Comparison of ENCODE assay signal across 23 cellular contexts in the genomic region with DNA sequence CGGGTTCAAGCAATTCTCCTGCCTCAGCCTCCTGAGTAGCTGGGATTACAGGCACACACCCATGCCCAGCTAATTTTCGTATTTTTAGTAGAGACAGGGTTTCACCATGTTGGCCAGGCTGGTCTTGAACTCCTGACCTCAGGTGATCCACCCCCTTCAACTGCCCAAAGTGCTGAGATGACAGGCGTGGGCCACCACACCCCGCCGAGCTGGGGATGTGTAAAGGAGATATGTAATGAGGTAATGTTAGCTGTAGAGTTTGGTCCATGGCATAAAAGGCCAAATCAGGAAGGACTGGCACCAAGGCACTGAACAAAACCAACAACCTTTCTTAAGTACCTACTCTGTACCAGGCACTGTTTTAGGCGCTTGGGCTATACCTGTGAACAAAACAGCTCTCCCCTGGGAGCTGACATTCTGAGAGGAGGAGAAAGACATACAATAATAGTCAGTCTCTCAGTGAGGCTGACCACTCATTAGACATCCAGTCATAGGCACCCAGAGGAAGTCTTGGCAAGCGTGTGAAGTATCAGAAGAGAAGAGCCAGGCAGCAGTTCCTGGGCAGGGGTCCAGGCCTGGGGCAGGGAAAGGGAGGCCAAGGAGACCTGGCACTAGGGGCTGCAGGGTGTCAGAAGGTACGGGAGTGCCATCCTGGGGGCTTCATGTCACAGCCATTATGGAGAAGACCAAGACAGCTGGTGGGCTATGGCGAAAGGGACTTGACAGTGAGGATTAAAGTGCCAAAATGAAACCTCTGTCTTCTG.
"Had no signal": no experiment of that assay in that cellular context is flagged by ENCODE, and none has a peak within 500 bp of the region (broad histone marks: within the 10 kb centered on the region; RNA-seq: fewer than 3 reads in every experiment).

No MANE protein-coding gene starts in this region.

- H3K36me3 Mint-ChIP-seq: activated naive CD4-positive, alpha-beta T cell treated with anti-CD3 and anti-CD28 coated beads, Interleukin-2, amount 50 U/mL, for 24 hours; IgD-negative memory B cell had no signal

- H3K27ac ChIP-seq: breast epithelium, KMS-11, SJCRH30 had no signal

- H3K4me3 Mint-ChIP-seq: activated CD8-positive, alpha-beta T cell treated with anti-CD3 and anti-CD28 coated beads, Interleukin-2, amount 10 ng/mL, durations not matched to agents 7 days and 5 days; activated naive CD4-positive, alpha-beta T cell treated with anti-CD3 and anti-CD28 coated beads, Interleukin-2, amount 50 U/mL, for 24 hours; activated T-cell treated with anti-CD3 and anti-CD28 coated beads, Interleukin-2, amount 50 U/mL, for 24 hours; activated T-helper 1 cell treated with anti-CD3 and anti-CD28 coated beads, Interleukin-12 subunit alpha, Interleukin-12 subunit beta, Interleukin-2, Interleukin-4 antibody, amounts not matched to agents 30 ng/mL and 10 ng/mL and 1 ng/mL, durations not matched to agents 14 hours and 24 hours and 36 hours; IgD-negative memory B cell had no signal

- ATAC-seq: activated CD8-positive, alpha-beta T cell treated with anti-CD3 and anti-CD28 coated beads, Interleukin-2, amount 10 ng/mL, durations not matched to agents 7 days and 5 days had no signal

- DNase-seq: activated CD4-positive, alpha-beta T cell treated with anti-CD3 and anti-CD28 coated beads for 48 hours; activated CD4-positive, alpha-beta T cell treated with anti-CD3 and anti-CD28 coated beads, Interleukin-2, amount 50 U/mL, for 4 hours; activated CD4-positive, CD25-positive, alpha-beta regulatory T cell treated with anti-CD3 and anti-CD28 coated beads, Interleukin-2, amount 50 U/mL, for 72 hours; activated CD8-positive, alpha-beta memory T cell treated with anti-CD3 and anti-CD28 coated beads, Interleukin-2, amount 50 U/mL, for 48 hours; activated CD8-positive, alpha-beta T cell treated with anti-CD3 and anti-CD28 coated beads, Interleukin-2, amount 10 ng/mL, durations not matched to agents 7 days and 5 days; activated effector memory CD4-positive, alpha-beta T cell treated with Interleukin-2 at 50 U/mL for 16 hours; activated naive CD4-positive, alpha-beta T cell; activated T-cell treated with anti-CD3 and anti-CD28 coated beads, Interleukin-2, amount 50 U/mL, for 24 hours; aorta; MV-4-11; NCI-H1092 treated with DMSO at 0.1 percent for 48 hours; NCI-H1417 treated with DMSO at 0.1 percent for 48 hours; NCI-H1694; NCI-H2029 treated with DMSO at 0.1 percent for 48 hours; NCI-H524; SJCRH30; SK-N-SH; T-helper 1 cell had no signal

- H3K4me1 ChIP-seq: breast epithelium, SJCRH30 had no signal

- H3K36me3 ChIP-seq: breast epithelium, SJCRH30 had no signal

- H3K27me3 ChIP-seq: breast epithelium, SJCRH30 had no signal

- H3K9me3 Mint-ChIP-seq: activated naive CD4-positive, alpha-beta T cell treated with anti-CD3 and anti-CD28 coated beads, Interleukin-2, amount 50 U/mL, for 24 hours; activated T-cell treated with anti-CD3 and anti-CD28 coated beads, Interleukin-2, amount 50 U/mL, for 24 hours; activated T-helper 1 cell treated with anti-CD3 and anti-CD28 coated beads, Interleukin-12 subunit alpha, Interleukin-12 subunit beta, Interleukin-2, Interleukin-4 antibody, amounts not matched to agents 30 ng/mL and 10 ng/mL and 1 ng/mL, durations not matched to agents 14 hours and 24 hours and 36 hours; IgD-negative memory B cell had no signal

- H3K9me3 ChIP-seq: breast epithelium, SJCRH30, SK-N-SH had no signal

- H3K4me1 Mint-ChIP-seq: activated naive CD4-positive, alpha-beta T cell treated with anti-CD3 and anti-CD28 coated beads, Interleukin-2, amount 50 U/mL, for 24 hours had no signal

- H3K27ac Mint-ChIP-seq: activated CD8-positive, alpha-beta T cell treated with anti-CD3 and anti-CD28 coated beads, Interleukin-2, amount 10 ng/mL, durations not matched to agents 7 days and 5 days; activated naive CD4-positive, alpha-beta T cell treated with anti-CD3 and anti-CD28 coated beads, Interleukin-2, amount 50 U/mL, for 24 hours; activated T-cell treated with anti-CD3 and anti-CD28 coated beads, Interleukin-2, amount 50 U/mL, for 24 hours; activated T-helper 1 cell treated with anti-CD3 and anti-CD28 coated beads, Interleukin-12 subunit alpha, Interleukin-12 subunit beta, Interleukin-2, Interleukin-4 antibody, amounts not matched to agents 30 ng/mL and 10 ng/mL and 1 ng/mL, durations not matched to agents 14 hours and 24 hours and 36 hours; IgD-negative memory B cell had no signal

- H3K4me3 ChIP-seq: breast epithelium, SJCRH30 had no signal
